ENCODE assay signal across 12 cellular contexts in the genomic region with DNA sequence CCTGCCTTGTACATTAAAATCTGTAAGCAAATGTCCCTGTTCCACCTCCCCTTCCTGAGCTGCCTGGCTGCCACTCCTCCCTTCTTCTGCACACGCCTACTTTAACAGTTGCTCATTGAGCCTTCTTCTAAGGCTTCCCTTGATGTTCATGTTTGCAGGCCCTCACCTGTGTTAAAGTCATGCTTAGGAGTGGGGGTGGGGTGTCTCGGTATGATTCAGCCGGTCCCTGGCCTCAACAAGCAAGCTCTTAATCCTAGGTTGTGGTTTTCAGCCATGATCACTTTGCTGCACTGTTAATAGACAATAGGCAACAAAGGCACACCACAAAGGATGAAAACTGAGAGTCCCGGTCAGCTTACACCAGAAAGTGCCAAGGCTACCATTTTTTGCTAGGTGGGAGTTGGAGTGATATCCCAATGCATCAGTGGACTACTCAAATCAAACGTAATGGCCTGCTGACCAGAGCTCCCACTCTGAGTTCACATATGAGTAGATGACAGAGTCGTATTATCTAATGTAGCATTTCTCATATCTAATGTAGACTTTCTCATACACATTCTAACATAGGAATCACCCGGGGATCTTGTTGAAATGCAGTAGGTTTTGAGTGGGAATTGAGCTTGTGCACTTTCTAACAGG. TPM values are rescaled to one million over a fixed set of nuclear protein-coding genes. Genes with fewer than 3 reads are reported as not detected.
A peak's percentile ranks its signal among the peaks of the same experiment; 100 is the strongest.
DNase-seq lines count a peak whose midpoint lies in the region; ATAC-seq lines count a peak whose summit lies in the region.
"Had no signal": no experiment of that assay in that cellular context is flagged by ENCODE, and none has a peak within 500 bp of the region (broad histone marks: within the 10 kb centered on the region; RNA-seq: fewer than 3 reads in every experiment).

No MANE protein-coding gene starts in this region.

- H3K4me1 ChIP-seq in mesenchymal stem cell (ENCODE audit: control insufficient read depth, insufficient read depth, low read depth, low read length) (peaks cover 12% of the 10 kb centered on the region), trophoblast cell (ENCODE audit: control insufficient read depth in 1 of 2, insufficient read depth in 2 of 2, low read length in 2 of 2) (no peaks in the 10 kb centered on the region)

- H3K27ac ChIP-seq in mesenchymal stem cell (ENCODE audit: low read length, poor library complexity, severe bottlenecking) (peak overlapping the region; percentile 65), trophoblast cell (ENCODE audit: low read depth, low read length) (no peak overlapping the region)

- no peak overlapping the region for H4K8ac ChIP-seq in mesenchymal stem cell (ENCODE audit: low read length)
- H4K8ac ChIP-seq in trophoblast cell (ENCODE audit: low read depth, low read length): no peak overlapping the region

- peak; percentile 20 for DNase-seq in activated CD4-positive, alpha-beta T cell treated with anti-CD3 and anti-CD28 coated beads for 1 hour
- no peak for DNase-seq in mesenchymal stem cell
- no peak for DNase-seq in midbrain (lab: John Stamatoyannopoulos, UW)
- no peak for DNase-seq in trophoblast cell
- DNase-seq in Right ventricle myocardium inferior (ENCODE audit: missing footprints): no peak
- DNase-seq: foreskin fibroblast, KBM-7, natural killer cell, RPMI8226 had no signal

- H4K12ac ChIP-seq in trophoblast cell (ENCODE audit: low read depth, low read length): no peak overlapping the region

- H3K4ac ChIP-seq in mesenchymal stem cell (ENCODE audit: low read depth in 1 of 2, low read length in 2 of 2) (no peak overlapping the region), trophoblast cell (ENCODE audit: low read depth, low read length) (no peak overlapping the region)

- peak; percentile 61 for ATAC-seq in GM18907 (IDR thresholded peaks at IDR 0.05; ENCODE audit: unreplicated experiment)
- peak; percentile 61 for ATAC-seq in HG02938 (IDR thresholded peaks at IDR 0.05; ENCODE audit: unreplicated experiment)
- ATAC-seq in GM19467 (IDR thresholded peaks at IDR 0.05; ENCODE audit: unreplicated experiment): no peak
- no peak for ATAC-seq in Right ventricle myocardium inferior
- ATAC-seq: natural killer cell had no signal

- H2BK5ac ChIP-seq in mesenchymal stem cell (ENCODE audit: low read depth, low read length, poor library complexity, severe bottlenecking) (no peak overlapping the region), trophoblast cell (ENCODE audit: low read depth, low read length, poor library complexity) (no peak overlapping the region)

- H4K91ac ChIP-seq in mesenchymal stem cell (ENCODE audit: low read length): no peak overlapping the region
- no peak overlapping the region for H4K91ac ChIP-seq in trophoblast cell (ENCODE audit: low read depth, low read length)

- intact Hi-C loops in Right ventricle myocardium inferior (cut with DNase I): no loop called here

- H3K4me3 ChIP-seq in mesenchymal stem cell (ENCODE audit: insufficient read depth in 1 of 2, low read depth in 1 of 2, low read length in 2 of 2) (no peak overlapping the region), trophoblast cell (ENCODE audit: low read depth, low read length) (no peak overlapping the region)

- H2AFZ ChIP-seq in mesenchymal stem cell (ENCODE audit: low read depth, low read length): no peak overlapping the region
- H2AFZ ChIP-seq in trophoblast cell (ENCODE audit: insufficient read depth, low read length, poor library complexity): no peak overlapping the region

- H3K9me3 ChIP-seq in mesenchymal stem cell (ENCODE audit: control insufficient read depth, low read length) (no peaks in the 10 kb centered on the region), trophoblast cell (ENCODE audit: insufficient read depth, low read depth, low read length) (no peaks in the 10 kb centered on the region)

- H3K27me3 ChIP-seq in mesenchymal stem cell (ENCODE audit: control insufficient read depth in 1 of 2, insufficient read depth in 1 of 2, low read length in 2 of 2): no peaks in the 10 kb centered on the region
- no peaks in the 10 kb centered on the region for H3K27me3 ChIP-seq in trophoblast cell (ENCODE audit: insufficient read depth, low read length)

- H2BK12ac ChIP-seq in mesenchymal stem cell (ENCODE audit: low read length in 2 of 2) (no peak overlapping the region), trophoblast cell (ENCODE audit: low read length) (no peak overlapping the region)

- H2BK15ac ChIP-seq in mesenchymal stem cell (ENCODE audit: low read depth, poor library complexity, severe bottlenecking): no peak overlapping the region

- H2BK120ac ChIP-seq in mesenchymal stem cell (ENCODE audit: low read depth, low read length) (no peak overlapping the region), trophoblast cell (ENCODE audit: insufficient read depth, low read length, poor library complexity) (no peak overlapping the region)

- H3K18ac ChIP-seq in mesenchymal stem cell (ENCODE audit: low read depth in 1 of 2, low read length in 2 of 2) (no peak overlapping the region), trophoblast cell (ENCODE audit: low read length) (no peak overlapping the region)

- no peak overlapping the region for H3K23ac ChIP-seq in mesenchymal stem cell (ENCODE audit: low read length in 2 of 2)
- H3K23ac ChIP-seq in trophoblast cell (ENCODE audit: low read length): no peak overlapping the region

- H3K79me1 ChIP-seq in mesenchymal stem cell (replicated peaks; ENCODE audit: low read length, poor library complexity, severe bottlenecking) (peaks cover 20% of the 10 kb centered on the region), trophoblast cell (ENCODE audit: low read length) (no peaks in the 10 kb centered on the region)

- H3K9ac ChIP-seq in mesenchymal stem cell (ENCODE audit: low read length) (no peak overlapping the region), trophoblast cell (ENCODE audit: low read length) (no peak overlapping the region)

- H3K36me3 ChIP-seq in mesenchymal stem cell (ENCODE audit: control insufficient read depth in 1 of 2, insufficient read depth in 2 of 2, low read depth in 1 of 2, low read length in 2 of 2) (no peaks in the 10 kb centered on the region), trophoblast cell (ENCODE audit: control insufficient read depth in 1 of 2, insufficient read depth in 2 of 2, low read length in 2 of 2) (no peaks in the 10 kb centered on the region)

- H3K14ac ChIP-seq in mesenchymal stem cell (ENCODE audit: low read length in 2 of 2): no peak overlapping the region
- no peak overlapping the region for H3K14ac ChIP-seq in trophoblast cell (ENCODE audit: low read length)

- 92% methylated on average over 5 of the region's 7 CpGs for WGBS in mesenchymal stem cell
- no CpG with 5 or more reads among the region's 7 CpGs for WGBS in trophoblast cell (ENCODE audit: extremely low coverage, insufficient coverage, insufficient read length)

- H2AK5ac ChIP-seq in mesenchymal stem cell (ENCODE audit: low read length, severe bottlenecking) (no peak overlapping the region), trophoblast cell (ENCODE audit: low read length) (no peak overlapping the region)

- H3K79me2 ChIP-seq in trophoblast cell (ENCODE audit: control insufficient read depth, insufficient read depth, low read length, poor library complexity): no peaks in the 10 kb centered on the region

- no peak overlapping the region for H3K4me2 ChIP-seq in mesenchymal stem cell (ENCODE audit: low read length, poor library complexity, severe bottlenecking)
- H3K4me2 ChIP-seq in trophoblast cell (ENCODE audit: low read length): no peak overlapping the region

RNA-seq across cellular contexts. Expression of a gene that starts 38.2 kb away (rescaled TPM):
- polyA plus RNA-seq in mesenchymal stem cell (2013, experiment 1 of 2): 108 TPM
- polyA plus RNA-seq in mesenchymal stem cell (2013, experiment 2 of 2): 117 TPM
- polyA plus RNA-seq in trophoblast cell (2013): 35.3 and 37.2 TPM in 2 replicates
- 46.1 TPM for total RNA-seq in Right ventricle myocardium inferior

Comparison
In these comparisons a context has a peak if more than half of its experiments do, and no peak if none do; other contexts are left out.
1. ATAC-seq: peak in GM18907 (single experiment) and HG02938 (single experiment); none in GM19467 (single experiment) and Right ventricle myocardium inferior (single experiment).